In genomic region chr11:126112547-126112946, GRCh38 we compare ENCODE assay signal across 17 cellular contexts. TPM values are rescaled to one million over a fixed set of nuclear protein-coding genes. Genes with fewer than 3 reads are reported as not detected.
DNase-seq lines count a peak whose midpoint lies in the region; ATAC-seq, FAIRE-seq and TF ChIP-seq lines count a peak whose summit lies in the region.
"Had no signal": no experiment of that assay in that cellular context is flagged by ENCODE, and none has a peak within 500 bp of the region (broad histone marks: within the 10 kb centered on the region; RNA-seq: fewer than 3 reads in every experiment).

No MANE protein-coding gene starts in this region.

- H3K79me2 ChIP-seq in K562 (ENCODE audit: control insufficient read depth, insufficient read depth, low read length), result no peaks in the 10 kb centered on the region

- H3K9ac ChIP-seq in K562 (ENCODE audit: insufficient read depth in 1 of 2, low read depth in 2 of 2, low read length in 2 of 2) (no peak overlapping the region), stomach smooth muscle (ENCODE audit: low read length in 2 of 2) (peak overlapping the region in 1 of 2 donors; percentile 47)

- no peak for TF ChIP-seq POLR2A in K562 (conservative IDR thresholded peaks at IDR 0.05)

- H3K9me3 ChIP-seq in K562 (replicated peaks; ENCODE audit: control insufficient read depth, insufficient read depth, low read depth, low read length), result no peaks in the 10 kb centered on the region
- H3K9me3 ChIP-seq in stomach smooth muscle (ENCODE audit: control insufficient read depth in 2 of 2, low read length in 2 of 2), result no peaks in the 10 kb centered on the region
- H3K9me3 ChIP-seq in aorta (ENCODE audit: control insufficient read depth, low read length), result no peaks in the 10 kb centered on the region
- H3K9me3 ChIP-seq: right lobe of liver, upper lobe of left lung had no signal

- H3K4me1 ChIP-seq in K562 (replicated peaks in 1 of 2; ENCODE audit: control insufficient read depth in 2 of 2, insufficient read depth in 2 of 2, low read length in 2 of 2), result no peaks in the 10 kb centered on the region
- H3K4me1 ChIP-seq in stomach smooth muscle (ENCODE audit: control insufficient read depth, insufficient read depth, low read length), result peaks cover 69% of the 10 kb centered on the region
- H3K4me1 ChIP-seq in aorta (ENCODE audit: control insufficient read depth in 1 of 2, insufficient read depth in 2 of 2, low read length in 2 of 2), result peaks cover 2 to 17% of the 10 kb centered on the region in 2 donors

- H3K4me3 ChIP-seq in K562 (no peak overlapping the region), stomach smooth muscle (ENCODE audit: low read length in 2 of 2) (no peak overlapping the region), aorta (ENCODE audit: low read length in 2 of 2) (no peak overlapping the region)
- H3K4me3 ChIP-seq: right lobe of liver, upper lobe of left lung had no signal

- no peak overlapping the region for H3K27ac ChIP-seq in K562 (ENCODE audit: extremely low read depth, low read depth, low read length)
- peak overlapping the region; percentile 98 for H3K27ac ChIP-seq in stomach smooth muscle (ENCODE audit: low read length)
- H3K27ac ChIP-seq in aorta (ENCODE audit: low read depth in 1 of 2, low read length in 2 of 2), result no peak overlapping the region

- CTCF ChIA-PET in K562 (lab: Yijun Ruan, JAX; ENCODE audit: low intra/inter-chr PET ratio), result no interaction called here

- peak in 2 of 3 experiments; percentile 9 to 46 for DNase-seq in NCI-H1417 (lab: John Stamatoyannopoulos, UW)
- DNase-seq in NCI-H1417 treated with DMSO at 0.1 percent for 48 hours (lab: John Stamatoyannopoulos, UW), result no peak
- DNase-seq in K562 (ENCODE audit: extremely low read depth in 1 of 4, low spot score in 3 of 4), result no peak
- DNase-seq in left kidney (ENCODE audit: low read depth, low spot score), result peak; percentile 77
- DNase-seq in aorta, result no peak
- no peak for DNase-seq in T-helper 2 cell
- no peak for DNase-seq in central memory CD4-positive, alpha-beta T cell
- DNase-seq: 8988T; activated CD4-positive, alpha-beta T cell treated with anti-CD3 and anti-CD28 coated beads for 4 hours; DMS79 treated with DMSO at 0.1 percent for 48 hours; H7; midbrain; NCI-H1105; NK-92 treated with Interleukin-12 subunit alpha and Interleukin-12 subunit beta, amount 100 ng/mL, for 24 hours; right lobe of liver; upper lobe of left lung had no signal

- H3K36me3 ChIP-seq in K562 (ENCODE audit: control insufficient read depth, insufficient read depth, low read length) (no peaks in the 10 kb centered on the region), stomach smooth muscle (ENCODE audit: control insufficient read depth in 2 of 2, insufficient read depth in 2 of 2, low read length in 2 of 2) (no peaks in the 10 kb centered on the region), aorta (ENCODE audit: control insufficient read depth in 1 of 2, insufficient read depth in 2 of 2, low read length in 1 of 2) (no peaks in the 10 kb centered on the region)
- H3K36me3 ChIP-seq: right lobe of liver, upper lobe of left lung had no signal

- peaks cover 3% of the 10 kb centered on the region for H4K20me1 ChIP-seq in K562 (replicated peaks; ENCODE audit: control insufficient read depth, insufficient read depth, low read length)

- H2AFZ ChIP-seq in K562 (ENCODE audit: low read depth, low read length), result no peak overlapping the region

- in situ Hi-C loops in K562 (cut with MboI), result no loop called here

- peaks cover 24 to 64% of the 10 kb centered on the region in 2 experiments; a peak in 4 of 5 replicates for H3K27me3 ChIP-seq in K562 (ENCODE audit: control insufficient read depth in 2 of 2, insufficient read depth in 2 of 2, low read length in 2 of 2)
- no peaks in the 10 kb centered on the region for H3K27me3 ChIP-seq in stomach smooth muscle (ENCODE audit: control insufficient read depth in 1 of 2, insufficient read depth in 2 of 2, low read length in 2 of 2)
- H3K27me3 ChIP-seq in aorta (ENCODE audit: control insufficient read depth in 1 of 2, insufficient read depth in 2 of 2, low read length in 1 of 2), result no peaks in the 10 kb centered on the region
- H3K27me3 ChIP-seq: right lobe of liver, upper lobe of left lung had no signal

- BruUV-seq in K562 (replicated peaks; lab: Mats Ljungman, UMichigan), result no TSS peak

- no peak for FAIRE-seq in K562 (lab: Jason Lieb, UNC)

- intact Hi-C loops in K562 (cut with micrococcal nuclease) (no loop called here), aorta (cut with DNase I) (loop anchor here (5.0 to 10.0 kb wide), 2 partner anchors 50 to 518 kb away; partner anchors contain the start of genes CDON (in 1 of the 2) and STT3A (in 1 of the 2))

- TF ChIP-seq RAD21 in K562 (CRISPR knock-in tag; conservative IDR thresholded peaks at IDR 0.05 in 1 of 2, IDR thresholded peaks at IDR 0.05 in 1 of 2), result no peak

- no peak overlapping the region for H3K4me2 ChIP-seq in K562 (ENCODE audit: insufficient read depth, low read length)

- ATAC-seq in K562 (no peak), aorta (ENCODE audit: low FRiP score) (no peak)
- ATAC-seq: right lobe of liver had no signal

- WGBS in K562 (ENCODE audit: insufficient coverage, low coverage, missing lambda C conversion rate), result 2% methylated on average over 11 of the region's 14 CpGs
- WGBS in aorta, 2 donors, result 83 to 84% methylated on average over 14 of the region's 14 CpGs

- H3K9me1 ChIP-seq in K562 (ENCODE audit: control insufficient read depth, insufficient read depth, low read length), result peaks cover 2% of the 10 kb centered on the region

- no peak for TF ChIP-seq EP300 in K562 (IDR thresholded peaks at IDR 0.05; ENCODE audit: low read length)

- TF ChIP-seq CTCF in K562 (IDR thresholded peaks at IDR 0.05 in 2 of 3, conservative IDR thresholded peaks at IDR 0.05 in 1 of 3; ENCODE audit: insufficient read depth in 2 of 3, low read depth in 1 of 3, low read length in 3 of 3), result no peak

- POLR2A ChIA-PET in K562 (lab: Yijun Ruan, JAX), result no interaction called here

TF ChIP-seq in K562, 482 proteins besides CTCF, POLR2A, EP300 and RAD21:
- no peak for TF ChIP-seq ZNF232 (CRISPR knock-in tag; IDR thresholded peaks at IDR 0.05)
- no peak for TF ChIP-seq SP1 (CRISPR knock-in tag; IDR thresholded peaks at IDR 0.05)
- TF ChIP-seq RFX1 (IDR thresholded peaks at IDR 0.05), result peak; percentile 67
- no peak for TF ChIP-seq SREBF1 (IDR thresholded peaks at IDR 0.05; ENCODE audit: borderline replicate concordance, low read depth, low read length)
- TF ChIP-seq NFRKB (IDR thresholded peaks at IDR 0.05; ENCODE audit: low read depth), result no peak

RNA-seq across cellular contexts. Expression of gene CDON, which starts 49.9 kb away (rescaled TPM):
- 0.76 and 1.2 TPM in 2 replicates for total RNA-seq in K562 (2011; cell fraction: chromatin; rRNA removed; ENCODE audit: low replicate concordance)
- 1.2 and 2.0 TPM in 2 replicates for total RNA-seq in K562 (2011; cell fraction: nucleolus; rRNA removed)
- 0.88 and 1.1 TPM in 2 replicates for total RNA-seq in K562 (2011; cell fraction: nucleoplasm; rRNA removed)
- total RNA-seq in K562 (2014; rRNA removed) (0.20 and 0.27 TPM in 2 replicates), K562 (2014; rRNA removed; fragmentation: Illumina TruSeq; extraction: Trizol) (0.35 and 0.44 TPM in 2 replicates), K562 (2015; rRNA removed; fragmentation: Illumina TruSeq; extraction: Trizol) (0.40 and 0.45 TPM in 2 replicates), K562 (2021) (0.45 and 0.58 TPM in 2 replicates), aorta (10 to 100 TPM in 1 of 2 donors, 1 to 10 TPM in 1; 8.1 to 50.3 TPM)
- polyA plus RNA-seq in K562 (2011; rRNA removed) (0.55 and 0.64 TPM in 2 replicates), K562 (2014; fragmentation: Illumina TruSeq; extraction: Trizol) (0.48 and 0.58 TPM in 2 replicates), K562 (2014; fragmentation: Nextera tagmentation; extraction: Ambion mirVana) (under 1 TPM; 0.08 to 0.14 TPM), K562 (2014; rRNA removed) (0.29 and 0.45 TPM in 2 replicates), aorta (under 1 TPM; 0.49 to 0.88 TPM)
- polyA plus RNA-seq in K562 (2011; cell fraction: cytosol; rRNA removed), result 0.28 and 0.56 TPM in 2 replicates
- polyA plus RNA-seq in K562 (2011; cell fraction: nucleus; rRNA removed), result 0.18 and 0.33 TPM in 2 replicates
- 0.37 and 0.42 TPM in 2 replicates for polyA plus RNA-seq in K562 (2012)
- 0.60 and 0.70 TPM in 2 replicates for polyA minus RNA-seq in K562 (2011; rRNA and poly(A)+ RNA removed)
- 0.46 and 1.3 TPM in 2 replicates for polyA minus RNA-seq in K562 (2011; cell fraction: cytosol; rRNA and poly(A)+ RNA removed)
- 0.40 and 0.44 TPM in 2 replicates for polyA minus RNA-seq in K562 (2011; cell fraction: nucleus; rRNA and poly(A)+ RNA removed)

Comparison
In these comparisons a context has a peak if more than half of its experiments do, and no peak if none do; other contexts are left out.
1. DNase-seq: peak in NCI-H1417 (2 of 3) and left kidney (single experiment); none in NCI-H1417 treated with DMSO at 0.1 percent for 48 hours (single experiment), K562 (0 of 4), aorta (0 of 2), T-helper 2 cell (0 of 5) and central memory CD4-positive, alpha-beta T cell (single experiment).